9 cellular contexts compared by ENCODE assay signal in the genomic region with DNA sequence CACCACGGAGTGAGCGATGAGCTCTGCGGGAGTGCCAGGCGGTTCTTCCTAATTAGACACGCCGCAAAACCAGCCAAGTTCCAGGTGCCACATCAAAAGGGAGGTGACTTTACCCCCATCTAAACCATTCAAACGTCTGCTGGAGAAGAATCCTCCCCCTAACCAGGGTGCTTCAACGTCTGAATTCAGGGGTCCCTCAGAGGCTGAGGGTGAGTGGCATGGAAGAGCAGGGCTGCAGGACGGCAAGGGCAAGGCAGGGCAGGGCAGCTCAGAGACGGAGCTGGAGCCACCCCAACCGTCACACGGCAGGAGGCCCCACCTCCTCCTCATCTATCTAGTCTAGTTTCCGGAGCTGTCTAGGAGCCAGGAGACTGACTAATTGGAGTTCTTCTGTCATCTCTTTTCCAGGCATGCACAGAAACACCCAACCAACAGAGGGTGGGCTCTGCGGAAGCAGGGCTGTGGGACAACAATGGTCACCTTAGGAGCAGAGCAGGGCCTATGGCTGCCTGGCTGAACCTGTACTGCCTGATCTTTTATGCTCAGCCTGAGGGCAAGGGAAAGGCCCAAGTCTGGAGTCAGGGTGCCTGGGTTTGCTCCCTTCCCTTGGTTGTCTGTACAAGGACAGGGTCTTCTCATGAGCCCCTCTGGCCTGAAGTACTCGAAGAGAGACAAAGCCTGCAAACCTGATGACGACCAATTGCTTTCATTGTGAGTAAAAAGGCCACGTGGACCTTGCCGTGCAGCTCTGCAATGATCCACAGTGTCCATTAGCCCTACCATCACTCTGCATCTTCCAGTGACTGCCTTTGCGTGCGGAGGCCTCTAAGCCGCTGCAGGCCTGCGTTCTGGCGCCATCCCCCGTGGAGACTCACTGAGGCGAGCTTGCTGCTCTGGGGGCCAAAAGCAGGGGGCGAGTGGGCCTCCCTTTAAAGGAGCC.
A peak's percentile ranks its signal among the peaks of the same experiment; 100 is the strongest.
DNase-seq lines count a peak whose midpoint lies in the region; ATAC-seq and TF ChIP-seq lines count a peak whose summit lies in the region.
"Had no signal": no experiment of that assay in that cellular context is flagged by ENCODE, and none has a peak within 500 bp of the region (broad histone marks: within the 10 kb centered on the region; RNA-seq: fewer than 3 reads in every experiment).

No MANE protein-coding gene starts in this region.

- no peak for TF ChIP-seq POLR2A in stomach (IDR thresholded peaks at IDR 0.05)

- no peak for TF ChIP-seq EP300 in stomach (IDR thresholded peaks at IDR 0.05)

- intact Hi-C loops in stomach (cut with DNase I; ENCODE audit: low total_unique reads), result no loop called here

- H3K27ac Mint-ChIP-seq in CD8-positive, alpha-beta memory T cell, result no peak overlapping the region
- H3K27ac Mint-ChIP-seq: immature natural killer cell had no signal

- no peak for ATAC-seq in HG03460 (IDR thresholded peaks at IDR 0.05; ENCODE audit: unreplicated experiment)

- H3K9me3 ChIP-seq in CD8-positive, alpha-beta memory T cell (ENCODE audit: low read length), result no peaks in the 10 kb centered on the region
- no peaks in the 10 kb centered on the region for H3K9me3 ChIP-seq in stomach

- peak overlapping the region; percentile 13 for H3K27ac ChIP-seq in CD8-positive, alpha-beta memory T cell (ENCODE audit: low read depth, low read length)
- no peak overlapping the region for H3K27ac ChIP-seq in stomach

- no peaks in the 10 kb centered on the region for H3K27me3 ChIP-seq in CD8-positive, alpha-beta memory T cell (ENCODE audit: insufficient read depth, low read length, poor library complexity, severe bottlenecking)
- no peaks in the 10 kb centered on the region for H3K27me3 ChIP-seq in kidney epithelial cell (ENCODE audit: control insufficient read depth, insufficient read depth, low read length)
- no peaks in the 10 kb centered on the region for H3K27me3 ChIP-seq in stomach

- no peaks in the 10 kb centered on the region for H3K36me3 ChIP-seq in CD8-positive, alpha-beta memory T cell (ENCODE audit: insufficient read depth, low read length)
- no peaks in the 10 kb centered on the region for H3K36me3 ChIP-seq in kidney epithelial cell (ENCODE audit: control insufficient read depth, insufficient read depth, low read length)
- H3K36me3 ChIP-seq in stomach, result peaks cover 0 to 4% (median 0%) of the 10 kb centered on the region in 4 donors

- no peak for DNase-seq in CD8-positive, alpha-beta memory T cell
- DNase-seq in NCI-H146 (lab: John Stamatoyannopoulos, UW) (peak; percentile 85), amniotic epithelial cell (ENCODE audit: low read depth) (peak; percentile 72), kidney epithelial cell (ENCODE audit: low read depth) (no peak), stomach (no peak), SKM-1 treated with dmso at 0.1 percent for 144 hours (lab: John Stamatoyannopoulos, UW; ENCODE audit: unreplicated experiment) (no peak)
- no peak for DNase-seq in activated CD4-positive, CD25-positive, alpha-beta regulatory T cell treated with anti-CD3 and anti-CD28 coated beads, Interleukin-2, amount 50 U/mL, for 72 hours
- DNase-seq: immature natural killer cell had no signal

- H3K4me1 ChIP-seq in CD8-positive, alpha-beta memory T cell (ENCODE audit: insufficient read depth, low read length), result no peaks in the 10 kb centered on the region
- peaks cover 0 to 33% (median 16%) of the 10 kb centered on the region in 4 donors for H3K4me1 ChIP-seq in stomach

- POLR2A ChIA-PET in CD8-positive, alpha-beta memory T cell (lab: Charles Lee), result no interaction called here

- H3K4me1 Mint-ChIP-seq in CD8-positive, alpha-beta memory T cell, result no peaks in the 10 kb centered on the region
- H3K4me1 Mint-ChIP-seq: immature natural killer cell had no signal

- 54 to 73% (median 69%) methylated on average over 26 of the region's 26 CpGs for WGBS in stomach, 5 donors

- TF ChIP-seq CTCF in kidney epithelial cell (IDR thresholded peaks at IDR 0.05; ENCODE audit: insufficient read depth, low read length, poor library complexity, severe bottlenecking), result peak; percentile 11
- TF ChIP-seq CTCF in stomach (IDR thresholded peaks at IDR 0.05), result no peak

- H3K4me3 Mint-ChIP-seq in CD8-positive, alpha-beta memory T cell, result no peak overlapping the region
- H3K4me3 Mint-ChIP-seq: immature natural killer cell had no signal

- H3K4me3 ChIP-seq in CD8-positive, alpha-beta memory T cell (ENCODE audit: low read length), result no peak overlapping the region
- H3K4me3 ChIP-seq in kidney epithelial cell (ENCODE audit: low read depth, low read length), result no peak overlapping the region
- H3K4me3 ChIP-seq in stomach, result no peak overlapping the region

- H3K9me3 Mint-ChIP-seq in CD8-positive, alpha-beta memory T cell, result no peaks in the 10 kb centered on the region
- H3K9me3 Mint-ChIP-seq: immature natural killer cell had no signal

- no peaks in the 10 kb centered on the region for H3K36me3 Mint-ChIP-seq in CD8-positive, alpha-beta memory T cell

- peaks cover 0 to 1% of the 10 kb centered on the region in 2 donors for H3K27me3 Mint-ChIP-seq in CD8-positive, alpha-beta memory T cell

- CTCF ChIA-PET in CD8-positive, alpha-beta memory T cell (lab: Charles Lee), result no interaction called here

Comparison
In these comparisons a context has a peak if more than half of its experiments do, and no peak if none do; other contexts are left out.
1. DNase-seq: peak in NCI-H146 (single experiment) and amniotic epithelial cell (single experiment); none in CD8-positive, alpha-beta memory T cell (0 of 5), kidney epithelial cell (single experiment), stomach (single experiment), activated CD4-positive, CD25-positive, alpha-beta regulatory T cell treated with anti-CD3 and anti-CD28 coated beads, Interleukin-2, amount 50 U/mL, for 72 hours (single experiment) and SKM-1 treated with dmso at 0.1 percent for 144 hours (single experiment).